In genomic region chr11:120210651-120211521, GRCh38 we compare ENCODE assay signal across 8 cellular contexts. TPM values are rescaled to one million over a fixed set of nuclear protein-coding genes. Genes with fewer than 3 reads are reported as not detected.
DNase-seq lines count a peak whose midpoint lies in the region; ATAC-seq and TF ChIP-seq lines count a peak whose summit lies in the region.

TSS of gene OAF (plus strand) at chr11:120211032. CDS start at chr11:120211280, 248 bp downstream.

- no peaks in the 10 kb centered on the region for H3K9me3 Mint-ChIP-seq in GM23338

- TF ChIP-seq CTCF in GM23338 (conservative IDR thresholded peaks at IDR 0.05; ENCODE audit: low read depth in 2 of 2) (no peak), WERI-Rb-1 (IDR thresholded peaks at IDR 0.05; ENCODE audit: low read depth, low read length) (0 out of 2 replicates have a peak, but pooled peaks have one; percentile 6), spleen (IDR thresholded peaks at IDR 0.05 in 8 of 11, conservative IDR thresholded peaks at IDR 0.05 in 3 of 11) (peak in 8 of 11 experiments; percentile 7 to 41 (median 28))

- peaks cover 3% of the 10 kb centered on the region for H4K20me1 ChIP-seq in GM23338 (replicated peaks; ENCODE audit: insufficient read depth)

- H3K36me3 Mint-ChIP-seq in GM23338 (ENCODE audit: low read depth) = no peaks in the 10 kb centered on the region

- H2AFZ ChIP-seq in GM23338 = peak within 1 kb of the TSS; percentile 99

- H3K79me2 ChIP-seq in GM23338 (replicated peaks; ENCODE audit: insufficient read depth) = no peaks in the 10 kb centered on the region

- peak within 1 kb of the TSS; percentile 71 for H3K4me3 ChIP-seq in GM23338
- peak within 1 kb of the TSS; percentile 56 for H3K4me3 ChIP-seq in MG63
- peak within 1 kb of the TSS; percentile 55 for H3K4me3 ChIP-seq in WERI-Rb-1 (ENCODE audit: low read depth, low read length)
- H3K4me3 ChIP-seq in spleen = peak within 1 kb of the TSS; percentile 45 to 88 (median 64)

- H3K4me2 ChIP-seq in GM23338 = peak within 1 kb of the TSS; percentile 96

- H3K4me1 ChIP-seq in GM23338 (ENCODE audit: insufficient read depth) (peaks cover 26% of the 10 kb centered on the region), spleen (peaks cover 10 to 88% (median 55%) of the 10 kb centered on the region in 6 donors)

- H3K9me3 ChIP-seq in MG63 = no peaks in the 10 kb centered on the region
- H3K9me3 ChIP-seq in WERI-Rb-1 (ENCODE audit: severe bottlenecking) = no peaks in the 10 kb centered on the region
- H3K9me3 ChIP-seq in spleen = no peaks in the 10 kb centered on the region

- H3F3A ChIP-seq in GM23338 (replicated peaks; ENCODE audit: low read depth) = no peaks in the 10 kb centered on the region

- H3K27ac ChIP-seq in GM23338 (ENCODE audit: low read depth) = no peak within 1 kb of the TSS
- no peak within 1 kb of the TSS for H3K27ac ChIP-seq in WERI-Rb-1
- H3K27ac ChIP-seq in spleen = peak within 1 kb of the TSS; percentile 57 to 89 (median 81)

- WGBS in spleen, 5 donors = 0 to 1% (median 1%) methylated on average over 52 to 106 of the region's 106 CpGs

- H3K36me3 ChIP-seq in GM23338 (ENCODE audit: insufficient read depth) (no peaks in the 10 kb centered on the region), MG63 (no peaks in the 10 kb centered on the region), WERI-Rb-1 (no peaks in the 10 kb centered on the region), spleen (peaks cover 0 to 10% (median 0%) of the 10 kb centered on the region in 6 donors)

- H3K4me1 Mint-ChIP-seq in GM23338 = peaks cover 29% of the 10 kb centered on the region

- H3K27me3 ChIP-seq in GM23338 (ENCODE audit: insufficient read depth) = peaks cover 98% of the 10 kb centered on the region
- H3K27me3 ChIP-seq in MG63 = no peaks in the 10 kb centered on the region
- H3K27me3 ChIP-seq in WERI-Rb-1 (ENCODE audit: insufficient read depth, low read depth, severe bottlenecking) = peaks cover 7% of the 10 kb centered on the region
- H3K27me3 ChIP-seq in spleen (replicated peaks in 1 of 7) = peaks cover 0 to 38% (median 0%) of the 10 kb centered on the region in 7 donors

- no peaks in the 10 kb centered on the region for H3K9me2 ChIP-seq in GM23338 (ENCODE audit: insufficient read depth)

- DNase-seq in Daoy (ENCODE audit: low read depth) (peak; percentile 83), GM23338 (ENCODE audit: low spot score) (peak; percentile 94), MG63 (peak; percentile 89), WERI-Rb-1 (peak; percentile 61), iris pigment epithelial cell (ENCODE audit: low read depth) (peak; percentile 85), spleen (peak; percentile 87), NCI-H774 (lab: John Stamatoyannopoulos, UW) (no peak)
- DNase-seq in central memory CD4-positive, alpha-beta T cell = peak; percentile 63

- intact Hi-C loops in spleen (cut with DNase I; ENCODE audit: low total_unique reads) = no loop called here

- no peak within 1 kb of the TSS for H3K27ac Mint-ChIP-seq in GM23338

- peak; percentile 86 for ATAC-seq in GM23338

- peaks cover 86% of the 10 kb centered on the region for H3K27me3 Mint-ChIP-seq in GM23338 (ENCODE audit: insufficient read depth, low read depth, poor library complexity)

- peak within 1 kb of the TSS; percentile 80 for H3K4me3 Mint-ChIP-seq in GM23338

- peak in 1 of 3 donors; percentile 39 for TF ChIP-seq POLR2A in spleen (IDR thresholded peaks at IDR 0.05)

TF ChIP-seq in GM23338, 12 proteins besides CTCF, POLR2A, EP300 and RAD21 (continues in another document):
- TF ChIP-seq NANOG (IDR thresholded peaks at IDR 0.05; ENCODE audit: borderline replicate concordance) (no peak), JUNB (IDR thresholded peaks at IDR 0.05; ENCODE audit: unreplicated experiment) (no peak), EZH2 (IDR thresholded peaks at IDR 0.05; ENCODE audit: low read depth, unreplicated experiment) (no peak), ETS1 (IDR thresholded peaks at IDR 0.05) (no peak), ZNF331 (CRISPR knock-in tag; IDR thresholded peaks at IDR 0.05; ENCODE audit: low read depth) (no peak), POLR2AphosphoS5 (IDR thresholded peaks at IDR 0.05; ENCODE audit: low read depth) (no peak), CREB1 (CRISPR knock-in tag; IDR thresholded peaks at IDR 0.05; ENCODE audit: low read depth) (no peak)
- TF ChIP-seq, protein P1, sequence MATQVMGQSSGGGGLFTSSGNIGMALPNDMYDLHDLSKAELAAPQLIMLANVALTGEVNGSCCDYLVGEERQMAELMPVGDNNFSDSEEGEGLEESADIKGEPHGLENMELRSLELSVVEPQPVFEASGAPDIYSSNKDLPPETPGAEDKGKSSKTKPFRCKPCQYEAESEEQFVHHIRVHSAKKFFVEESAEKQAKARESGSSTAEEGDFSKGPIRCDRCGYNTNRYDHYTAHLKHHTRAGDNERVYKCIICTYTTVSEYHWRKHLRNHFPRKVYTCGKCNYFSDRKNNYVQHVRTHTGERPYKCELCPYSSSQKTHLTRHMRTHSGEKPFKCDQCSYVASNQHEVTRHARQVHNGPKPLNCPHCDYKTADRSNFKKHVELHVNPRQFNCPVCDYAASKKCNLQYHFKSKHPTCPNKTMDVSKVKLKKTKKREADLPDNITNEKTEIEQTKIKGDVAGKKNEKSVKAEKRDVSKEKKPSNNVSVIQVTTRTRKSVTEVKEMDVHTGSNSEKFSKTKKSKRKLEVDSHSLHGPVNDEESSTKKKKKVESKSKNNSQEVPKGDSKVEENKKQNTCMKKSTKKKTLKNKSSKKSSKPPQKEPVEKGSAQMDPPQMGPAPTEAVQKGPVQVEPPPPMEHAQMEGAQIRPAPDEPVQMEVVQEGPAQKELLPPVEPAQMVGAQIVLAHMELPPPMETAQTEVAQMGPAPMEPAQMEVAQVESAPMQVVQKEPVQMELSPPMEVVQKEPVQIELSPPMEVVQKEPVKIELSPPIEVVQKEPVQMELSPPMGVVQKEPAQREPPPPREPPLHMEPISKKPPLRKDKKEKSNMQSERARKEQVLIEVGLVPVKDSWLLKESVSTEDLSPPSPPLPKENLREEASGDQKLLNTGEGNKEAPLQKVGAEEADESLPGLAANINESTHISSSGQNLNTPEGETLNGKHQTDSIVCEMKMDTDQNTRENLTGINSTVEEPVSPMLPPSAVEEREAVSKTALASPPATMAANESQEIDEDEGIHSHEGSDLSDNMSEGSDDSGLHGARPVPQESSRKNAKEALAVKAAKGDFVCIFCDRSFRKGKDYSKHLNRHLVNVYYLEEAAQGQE (IDR thresholded peaks at IDR 0.05; ENCODE audit: unreplicated experiment) = no peak

RNA-seq across cellular contexts. Expression of gene OAF, which starts in this region (rescaled TPM):
- 57.1 and 62.2 TPM in 2 replicates for total RNA-seq in Daoy (2014; rRNA removed; shearing (Covaris generic))
- total RNA-seq in GM23338 (2014; rRNA removed; shearing (Covaris generic)) = 1.2 and 3.0 TPM in 2 replicates
- polyA plus RNA-seq in GM23338 (2016; fragmentation: Nextera tagmentation; extraction: Ambion mirVana) (1.1 and 1.6 TPM in 2 replicates), spleen (10 to 100 TPM; 10.6 to 44.1 (median 20.5) TPM)
- 13.5 and 35.9 TPM in 2 replicates for total RNA-seq in MG63 (2014; rRNA removed; shearing (Covaris generic); ENCODE audit: low replicate concordance)
- 100 to 1,000 TPM in 1 of 7 donors, 10 to 100 TPM in 6; 28.3 to 148 (median 82.6) TPM for total RNA-seq in spleen

Comparison
In these comparisons a context has a peak if more than half of its experiments do, and no peak if none do; other contexts are left out.
1. H3K27ac ChIP-seq: peak in spleen (8 of 8); none in GM23338 (single experiment) and WERI-Rb-1 (single experiment).
2. CTCF ChIP-seq: peak in WERI-Rb-1 (single experiment) and spleen (8 of 11); none in GM23338 (0 of 2).
3. Peak in every context shown above with its lines, with median percentiles within 50 percentile points of each other: H3K4me3 ChIP-seq.